ENCODE assay signal across 10 cellular contexts in genomic region chr2:60317831-60318230, GRCh38.
A peak's percentile ranks its signal among the peaks of the same experiment; 100 is the strongest.
DNase-seq lines count a peak whose midpoint lies in the region; ATAC-seq, FAIRE-seq and TF ChIP-seq lines count a peak whose summit lies in the region.
"Had no signal": no experiment of that assay in that cellular context is flagged by ENCODE, and none has a peak within 500 bp of the region (broad histone marks: within the 10 kb centered on the region; RNA-seq: fewer than 3 reads in every experiment).

No MANE protein-coding gene starts in this region.

- intact Hi-C loops in Calu3 (cut with micrococcal nuclease; ENCODE audit: unreplicated experiment) = no loop called here
- intact Hi-C loops in activated CD4-positive, alpha-beta T cell treated with anti-CD3 and anti-CD28 coated beads, Interleukin-2, amount 10 ng/mL, durations not matched to agents 24 days and 14 days (cut with micrococcal nuclease) = no loop called here

- H3K27me3 Mint-ChIP-seq in T-helper 17 cell (peaks cover 21% of the 10 kb centered on the region), endothelial cell (ENCODE audit: unreplicated experiment) (peaks cover 1% of the 10 kb centered on the region), Calu3 (ENCODE audit: unreplicated experiment) (peaks cover 38% of the 10 kb centered on the region)
- peaks cover 15% of the 10 kb centered on the region for H3K27me3 Mint-ChIP-seq in activated CD4-positive, alpha-beta T cell treated with anti-CD3 and anti-CD28 coated beads, Interleukin-2, amount 10 ng/mL, durations not matched to agents 24 days and 14 days

- H3K36me3 Mint-ChIP-seq in T-helper 17 cell (ENCODE audit: low read depth) (no peaks in the 10 kb centered on the region), endothelial cell (ENCODE audit: low read depth, unreplicated experiment) (no peaks in the 10 kb centered on the region), Calu3 (ENCODE audit: insufficient read depth, unreplicated experiment) (no peaks in the 10 kb centered on the region)
- no peaks in the 10 kb centered on the region for H3K36me3 Mint-ChIP-seq in activated CD4-positive, alpha-beta T cell treated with anti-CD3 and anti-CD28 coated beads, Interleukin-2, amount 10 ng/mL, durations not matched to agents 24 days and 14 days (ENCODE audit: low read depth)

- H3K4me3 Mint-ChIP-seq in T-helper 17 cell = no peak overlapping the region
- H3K4me3 Mint-ChIP-seq in endothelial cell (ENCODE audit: unreplicated experiment) = no peak overlapping the region
- no peak overlapping the region for H3K4me3 Mint-ChIP-seq in Calu3 (ENCODE audit: low read depth, unreplicated experiment)
- no peak overlapping the region for H3K4me3 Mint-ChIP-seq in activated CD4-positive, alpha-beta T cell treated with anti-CD3 and anti-CD28 coated beads, Interleukin-2, amount 10 ng/mL, durations not matched to agents 24 days and 14 days

- H3K4me1 Mint-ChIP-seq in T-helper 17 cell = no peaks in the 10 kb centered on the region
- H3K4me1 Mint-ChIP-seq in endothelial cell (ENCODE audit: unreplicated experiment) = no peaks in the 10 kb centered on the region
- H3K4me1 Mint-ChIP-seq in Calu3 (ENCODE audit: low read depth, unreplicated experiment) = no peaks in the 10 kb centered on the region
- peaks cover 16% of the 10 kb centered on the region for H3K4me1 Mint-ChIP-seq in activated CD4-positive, alpha-beta T cell treated with anti-CD3 and anti-CD28 coated beads, Interleukin-2, amount 10 ng/mL, durations not matched to agents 24 days and 14 days

- no peaks in the 10 kb centered on the region for H3K4me1 ChIP-seq in BE2C

- CTCF ChIA-PET in Calu3 (lab: Charles Lee) = no interaction called here

- H3K27me3 ChIP-seq in BE2C = no peaks in the 10 kb centered on the region

- no peak overlapping the region for H3K4me3 ChIP-seq in BE2C (ENCODE audit: low read depth, low read length)

- DNase-seq in GM12892 (ENCODE audit: insufficient read length) = peak; percentile 35
- DNase-seq in T-helper 17 cell = no peak
- no peak for DNase-seq in endothelial cell (ENCODE audit: low spot score)
- DNase-seq in Calu3 = no peak
- no peak for DNase-seq in BE2C
- DNase-seq in activated CD4-positive, alpha-beta T cell treated with anti-CD3 and anti-CD28 coated beads, Interleukin-2, amount 10 ng/mL, durations not matched to agents 24 days and 14 days = no peak
- DNase-seq: C1 segment of cervical spinal cord had no signal

- FAIRE-seq in GM12892 (lab: Jason Lieb, UNC) = peak; percentile 83
- FAIRE-seq: TTC549 had no signal

- ATAC-seq in GM19468 (IDR thresholded peaks at IDR 0.05; ENCODE audit: extremely low read depth, unreplicated experiment) = peak; percentile 58
- peak; percentile 74 for ATAC-seq in HG03095 (IDR thresholded peaks at IDR 0.05; ENCODE audit: unreplicated experiment)
- peak; percentile 36 for ATAC-seq in T-helper 17 cell

- H3K9me3 ChIP-seq in T-helper 17 cell (ENCODE audit: control insufficient read depth, low read length, poor library complexity, severe bottlenecking) (no peaks in the 10 kb centered on the region), BE2C (no peaks in the 10 kb centered on the region)

- no peaks in the 10 kb centered on the region for H3K36me3 ChIP-seq in BE2C

- TF ChIP-seq CTCF in endothelial cell (IDR thresholded peaks at IDR 0.05; ENCODE audit: unreplicated experiment) (no peak), Calu3 (IDR thresholded peaks at IDR 0.05; ENCODE audit: unreplicated experiment) (no peak), BE2C (IDR thresholded peaks at IDR 0.05; ENCODE audit: low read depth, low read length) (no peak)

- TF ChIP-seq POLR2A in GM12892 (IDR thresholded peaks at IDR 0.05; ENCODE audit: low read depth, low read length) = no peak

- BruUV-seq in Calu3 (replicated peaks; lab: Mats Ljungman, UMichigan) = no TSS peak

- H3K27ac Mint-ChIP-seq in T-helper 17 cell (no peak overlapping the region), endothelial cell (ENCODE audit: unreplicated experiment) (no peak overlapping the region), Calu3 (ENCODE audit: unreplicated experiment) (no peak overlapping the region)
- no peak overlapping the region for H3K27ac Mint-ChIP-seq in activated CD4-positive, alpha-beta T cell treated with anti-CD3 and anti-CD28 coated beads, Interleukin-2, amount 10 ng/mL, durations not matched to agents 24 days and 14 days

- H3K9me3 Mint-ChIP-seq in endothelial cell (ENCODE audit: unreplicated experiment) (no peaks in the 10 kb centered on the region), Calu3 (ENCODE audit: low read depth, unreplicated experiment) (no peaks in the 10 kb centered on the region)
- H3K9me3 Mint-ChIP-seq in activated CD4-positive, alpha-beta T cell treated with anti-CD3 and anti-CD28 coated beads, Interleukin-2, amount 10 ng/mL, durations not matched to agents 24 days and 14 days = no peaks in the 10 kb centered on the region
